In genomic region chr3:130255442-130255841, GRCh38 we compare ENCODE assay signal across 33 cellular contexts.
"Had no signal": no experiment of that assay in that cellular context is flagged by ENCODE, and none has a peak within 500 bp of the region (broad histone marks: within the 10 kb centered on the region; RNA-seq: fewer than 3 reads in every experiment).

No MANE protein-coding gene starts in this region.

- FAIRE-seq: astrocyte, bronchial epithelial cell had no signal

- ATAC-seq: activated naive CD4-positive, alpha-beta T cell treated with anti-CD3 and anti-CD28 coated beads, Interleukin-2, amount 50 U/mL, for 72 hours; activated naive CD8-positive, alpha-beta T cell treated with anti-CD3 and anti-CD28 coated beads, Interleukin-2, amount 50 U/mL, for 24 hours; activated T-cell treated with anti-CD3 and anti-CD28 coated beads, Interleukin-2, amount 50 U/mL, for 4 hours; activated T-cell treated with anti-CD3 and anti-CD28 coated beads, Interleukin-2, amount 50 U/mL, for 72 hours; activated T-helper 17 cell treated with anti-CD3 and anti-CD28 coated beads, Interleukin-2, amount 50 U/mL, for 72 hours; body of pancreas had no signal

- H3K4me1 ChIP-seq: ascending aorta, body of pancreas, breast epithelium had no signal

- H3K9me3 ChIP-seq: adrenal gland, ascending aorta, body of pancreas, breast epithelium had no signal

- DNase-seq: activated effector memory CD4-positive, alpha-beta T cell treated with anti-CD3 and anti-CD28 coated beads, Interleukin-2, amount 50 U/mL, for 16 hours; activated effector memory CD4-positive, alpha-beta T cell treated with Interleukin-2 at 50 U/mL for 16 hours; activated gamma-delta T cell; activated gamma-delta T cell treated with Interleukin-2 at 50 U/mL for 16 hours; activated naive CD4-positive, alpha-beta T cell; activated naive CD4-positive, alpha-beta T cell treated with anti-CD3 and anti-CD28 coated beads for 36 hours; activated naive CD4-positive, alpha-beta T cell treated with anti-CD3 and anti-CD28 coated beads, Interleukin-2, amount 10 ng/mL, durations not matched to agents 7 days and 5 days; activated naive CD4-positive, alpha-beta T cell treated with anti-CD3 and anti-CD28 coated beads, Interleukin-2, amount 50 U/mL, for 16 hours; activated naive CD4-positive, alpha-beta T cell treated with Interleukin-2 at 50 U/mL for 16 hours; activated naive CD8-positive, alpha-beta T cell treated with anti-CD3 and anti-CD28 coated beads for 36 hours; activated naive CD8-positive, alpha-beta T cell treated with anti-CD3 and anti-CD28 coated beads, Interleukin-2, amount 10 ng/mL, durations not matched to agents 7 days and 5 days; activated naive CD8-positive, alpha-beta T cell treated with anti-CD3 and anti-CD28 coated beads, Interleukin-2, amount 50 U/mL, for 24 hours; activated T-cell treated with anti-CD3 and anti-CD28 coated beads, Interleukin-2, amount 50 U/mL, for 24 hours; activated T-cell treated with anti-CD3 and anti-CD28 coated beads, Interleukin-2, amount 50 U/mL, for 4 hours; activated T-cell treated with anti-CD3 and anti-CD28 coated beads, Interleukin-2, amount 50 U/mL, for 48 hours; activated T-cell treated with anti-CD3 and anti-CD28 coated beads, Interleukin-2, amount 50 U/mL, for 72 hours; adrenal gland; amniotic stem cell; amygdala; anterior cingulate cortex; aorta; body of pancreas; brain microvascular endothelial cell; caudate nucleus; central memory CD4-positive, alpha-beta T cell; cerebellar nuclear complex had no signal

- H3K27ac ChIP-seq: adrenal gland, ascending aorta, body of pancreas, brain microvascular endothelial cell, breast epithelium, cardiac muscle cell had no signal

- H3K27me3 ChIP-seq: adrenal gland, ascending aorta, body of pancreas, brain microvascular endothelial cell, breast epithelium, cardiac muscle cell had no signal

- H3K36me3 ChIP-seq: adrenal gland, ascending aorta, brain microvascular endothelial cell, breast epithelium, cardiac muscle cell had no signal

- H3K4me3 ChIP-seq: adrenal gland, ascending aorta, body of pancreas, breast epithelium, cardiac muscle cell had no signal
